Comparison of ENCODE assay signal across 6 cellular contexts in the genomic region with DNA sequence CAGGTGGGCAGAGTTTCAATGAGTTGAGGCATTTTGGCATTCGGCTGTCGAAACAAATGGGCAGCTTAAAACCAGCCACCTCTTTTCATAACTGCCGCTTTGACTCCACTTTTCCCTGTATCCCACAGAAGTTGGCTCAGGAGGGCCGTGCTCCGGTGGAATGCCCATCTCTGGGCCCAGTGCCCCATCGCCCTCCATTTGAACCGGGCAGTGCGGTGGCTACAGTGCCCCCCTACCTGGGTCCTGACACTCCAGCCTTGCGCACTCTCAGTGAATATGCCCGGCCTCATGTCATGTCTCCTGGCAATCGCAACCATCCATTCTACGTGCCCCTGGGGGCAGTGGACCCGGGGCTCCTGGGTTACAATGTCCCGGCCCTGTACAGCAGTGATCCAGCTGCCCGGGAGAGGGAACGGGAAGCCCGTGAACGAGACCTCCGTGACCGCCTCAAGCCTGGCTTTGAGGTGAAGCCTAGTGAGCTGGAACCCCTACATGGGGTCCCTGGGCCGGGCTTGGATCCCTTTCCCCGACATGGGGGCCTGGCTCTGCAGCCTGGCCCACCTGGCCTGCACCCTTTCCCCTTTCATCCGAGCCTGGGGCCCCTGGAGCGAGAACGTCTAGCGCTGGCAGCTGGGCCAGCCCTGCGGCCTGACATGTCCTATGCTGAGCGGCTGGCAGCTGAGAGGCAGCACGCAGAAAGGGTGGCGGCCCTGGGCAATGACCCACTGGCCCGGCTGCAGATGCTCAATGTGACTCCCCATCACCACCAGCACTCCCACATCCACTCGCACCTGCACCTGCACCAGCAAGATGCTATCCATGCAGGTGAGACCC. TPM values are rescaled to one million over a fixed set of nuclear protein-coding genes. Genes with fewer than 3 reads are reported as not detected.
DNase-seq lines count a peak whose midpoint lies in the region; ATAC-seq and TF ChIP-seq lines count a peak whose summit lies in the region.

No MANE protein-coding gene starts in this region.

- H3K27ac ChIP-seq in OCI-LY1 (ENCODE audit: low read depth, low read length, poor library complexity, severe bottlenecking) (peak overlapping the region; percentile 1), skin epidermis (peak overlapping the region in 18 of 21 experiments; percentile 2 to 98 (median 94))

- H3K27me3 ChIP-seq in OCI-LY1 (ENCODE audit: insufficient read depth, low read length), result no peaks in the 10 kb centered on the region

- H3K4me3 ChIP-seq in OCI-LY1 (ENCODE audit: low read depth, low read length, poor library complexity, severe bottlenecking) (peak overlapping the region; percentile 73), epithelial cell of proximal tubule (ENCODE audit: low read depth, low read length) (peak overlapping the region; percentile 68), skin epidermis (peak overlapping the region in 3 of 7 experiments; percentile 52 to 67 (median 65))

- H3K9ac ChIP-seq in OCI-LY1 (ENCODE audit: low read length), result peak overlapping the region; percentile 60

- no peaks in the 10 kb centered on the region for H3K9me2 ChIP-seq in OCI-LY1 (ENCODE audit: low read depth, low read length)

- ATAC-seq in HG02588 (IDR thresholded peaks at IDR 0.05; ENCODE audit: unreplicated experiment), result no peak

- H3F3A ChIP-seq in OCI-LY1 (ENCODE audit: insufficient read depth, low read length), result no peaks in the 10 kb centered on the region

- no peak for DNase-seq in epithelial cell of proximal tubule (ENCODE audit: low read depth)
- no peak for DNase-seq in NCI-H1105 (lab: John Stamatoyannopoulos, UW)
- no peak for DNase-seq in DMS53 treated with DMSO at 0.1 percent for 48 hours (lab: John Stamatoyannopoulos, UW; ENCODE audit: unreplicated experiment)

- no peaks in the 10 kb centered on the region for H3K9me3 ChIP-seq in OCI-LY1 (ENCODE audit: low read length)

- no peaks in the 10 kb centered on the region for H4K20me1 ChIP-seq in OCI-LY1 (ENCODE audit: insufficient read depth, low read length)

- no peaks in the 10 kb centered on the region for H3K79me2 ChIP-seq in OCI-LY1 (ENCODE audit: insufficient read depth, low read length)

- H3K4me2 ChIP-seq in OCI-LY1 (ENCODE audit: low read length), result peak overlapping the region; percentile 60

- H2AFZ ChIP-seq in OCI-LY1 (ENCODE audit: low read length), result peak overlapping the region; percentile 3; the same call in 1 of the 2 replicates

- H3K4me1 ChIP-seq in OCI-LY1 (ENCODE audit: insufficient read depth, low read length, severe bottlenecking), result peaks cover 31% of the 10 kb centered on the region

- TF ChIP-seq CTCF in OCI-LY1 (IDR thresholded peaks at IDR 0.05; ENCODE audit: low read length), result no peak
- TF ChIP-seq CTCF in epithelial cell of proximal tubule (conservative IDR thresholded peaks at IDR 0.05; ENCODE audit: low read depth, low read length), result no peak

- H3K36me3 ChIP-seq in OCI-LY1 (ENCODE audit: insufficient read depth, low read length), result peaks cover under 1% of the 10 kb centered on the region; the same call in 1 of the 2 replicates

RNA-seq across cellular contexts. Expression of a gene that starts 5.0 kb away (rescaled TPM):
- not detected in 2 replicates for total RNA-seq in epithelial cell of proximal tubule

RNA-seq across cellular contexts. Expression of a gene that starts 5.3 kb away (rescaled TPM):
- 163 and 174 TPM in 2 replicates for total RNA-seq in epithelial cell of proximal tubule

RNA-seq across cellular contexts. Expression of a gene that starts 10.8 kb away (rescaled TPM):
- 17.9 and 19.0 TPM in 2 replicates for total RNA-seq in epithelial cell of proximal tubule

RNA-seq across cellular contexts. Expression of a gene that starts 12.6 kb away (rescaled TPM):
- 21.8 and 37.5 TPM in 2 replicates for total RNA-seq in epithelial cell of proximal tubule

RNA-seq across cellular contexts. Expression of a gene that starts 24.2 kb away (rescaled TPM):
- total RNA-seq in epithelial cell of proximal tubule, result 47.4 and 97.0 TPM in 2 replicates
